Comparison of ENCODE assay signal across 1 cellular context in genomic region chr7:41627921-41628320, GRCh38.
TF ChIP-seq lines count a peak whose summit lies in the region.

No MANE protein-coding gene starts in this region.

TF ChIP-seq in GM12878, 131 proteins besides CTCF, POLR2A, EP300 and RAD21 (continued from another document):
- TF ChIP-seq, protein P1, sequence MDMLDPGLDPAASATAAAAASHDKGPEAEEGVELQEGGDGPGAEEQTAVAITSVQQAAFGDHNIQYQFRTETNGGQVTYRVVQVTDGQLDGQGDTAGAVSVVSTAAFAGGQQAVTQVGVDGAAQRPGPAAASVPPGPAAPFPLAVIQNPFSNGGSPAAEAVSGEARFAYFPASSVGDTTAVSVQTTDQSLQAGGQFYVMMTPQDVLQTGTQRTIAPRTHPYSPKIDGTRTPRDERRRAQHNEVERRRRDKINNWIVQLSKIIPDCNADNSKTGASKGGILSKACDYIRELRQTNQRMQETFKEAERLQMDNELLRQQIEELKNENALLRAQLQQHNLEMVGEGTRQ (IDR thresholded peaks at IDR 0.05; ENCODE audit: borderline replicate concordance, low read depth, low read length) = no peak
- TF ChIP-seq MLLT1 (IDR thresholded peaks at IDR 0.05) (no peak), ASH2L (IDR thresholded peaks at IDR 0.05; ENCODE audit: borderline replicate concordance, low read depth) (no peak), STAT1 (conservative IDR thresholded peaks at IDR 0.05) (no peak), SUPT20H (IDR thresholded peaks at IDR 0.05; ENCODE audit: borderline replicate concordance, control insufficient read depth, low read depth, low read length) (no peak), SIX5 (IDR thresholded peaks at IDR 0.05; ENCODE audit: low read depth, low read length, severe bottlenecking) (no peak), E2F4 (IDR thresholded peaks at IDR 0.05; ENCODE audit: low read depth, low read length) (no peak), ETV6 (conservative IDR thresholded peaks at IDR 0.05 in 1 of 2, IDR thresholded peaks at IDR 0.05 in 1 of 2; ENCODE audit: borderline replicate concordance in 1 of 2, low read depth in 1 of 2) (no peak), POLR2AphosphoS2 (IDR thresholded peaks at IDR 0.05; ENCODE audit: low read depth, low read length) (no peak), BCLAF1 (IDR thresholded peaks at IDR 0.05) (no peak), CHD1 (IDR thresholded peaks at IDR 0.05; ENCODE audit: low read depth, low read length) (no peak)
- TF ChIP-seq, protein P2, sequence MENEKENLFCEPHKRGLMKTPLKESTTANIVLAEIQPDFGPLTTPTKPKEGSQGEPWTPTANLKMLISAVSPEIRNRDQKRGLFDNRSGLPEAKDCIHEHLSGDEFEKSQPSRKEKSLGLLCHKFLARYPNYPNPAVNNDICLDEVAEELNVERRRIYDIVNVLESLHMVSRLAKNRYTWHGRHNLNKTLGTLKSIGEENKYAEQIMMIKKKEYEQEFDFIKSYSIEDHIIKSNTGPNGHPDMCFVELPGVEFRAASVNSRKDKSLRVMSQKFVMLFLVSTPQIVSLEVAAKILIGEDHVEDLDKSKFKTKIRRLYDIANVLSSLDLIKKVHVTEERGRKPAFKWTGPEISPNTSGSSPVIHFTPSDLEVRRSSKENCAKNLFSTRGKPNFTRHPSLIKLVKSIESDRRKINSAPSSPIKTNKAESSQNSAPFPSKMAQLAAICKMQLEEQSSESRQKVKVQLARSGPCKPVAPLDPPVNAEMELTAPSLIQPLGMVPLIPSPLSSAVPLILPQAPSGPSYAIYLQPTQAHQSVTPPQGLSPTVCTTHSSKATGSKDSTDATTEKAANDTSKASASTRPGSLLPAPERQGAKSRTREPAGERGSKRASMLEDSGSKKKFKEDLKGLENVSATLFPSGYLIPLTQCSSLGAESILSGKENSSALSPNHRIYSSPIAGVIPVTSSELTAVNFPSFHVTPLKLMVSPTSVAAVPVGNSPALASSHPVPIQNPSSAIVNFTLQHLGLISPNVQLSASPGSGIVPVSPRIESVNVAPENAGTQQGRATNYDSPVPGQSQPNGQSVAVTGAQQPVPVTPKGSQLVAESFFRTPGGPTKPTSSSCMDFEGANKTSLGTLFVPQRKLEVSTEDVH (IDR thresholded peaks at IDR 0.05; ENCODE audit: low read depth, partially characterized antibody) = no peak
